Comparison of ENCODE assay signal across 26 cellular contexts in the genomic region with DNA sequence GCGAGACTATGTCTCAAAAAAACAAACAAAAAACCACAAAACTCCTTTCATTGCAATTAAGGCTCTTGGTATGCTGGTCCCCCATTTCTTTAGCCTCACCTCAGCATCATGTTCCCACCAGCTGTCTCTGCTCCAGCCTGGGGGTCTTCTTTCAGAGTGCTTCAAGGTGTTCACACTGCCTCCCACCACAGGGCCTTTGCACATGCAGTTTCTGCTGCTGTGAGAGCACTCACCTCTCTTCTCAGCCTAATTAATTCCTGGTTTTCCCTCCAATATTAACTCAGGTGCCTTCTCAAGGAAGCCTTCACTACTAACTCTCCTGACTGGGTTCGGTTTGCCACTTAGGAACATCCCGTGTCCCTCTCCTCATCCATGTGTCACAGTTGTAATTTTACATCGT. TPM values are rescaled to one million over a fixed set of nuclear protein-coding genes. Genes with fewer than 3 reads are reported as not detected.
DNase-seq lines count a peak whose midpoint lies in the region; ATAC-seq and TF ChIP-seq lines count a peak whose summit lies in the region.
"Had no signal": no experiment of that assay in that cellular context is flagged by ENCODE, and none has a peak within 500 bp of the region (broad histone marks: within the 10 kb centered on the region; RNA-seq: fewer than 3 reads in every experiment).

No MANE protein-coding gene starts in this region.

- H3K4me1 ChIP-seq in HEK293 (ENCODE audit: control insufficient read depth, insufficient read depth, low read length) (no peaks in the 10 kb centered on the region), Karpas-422 (ENCODE audit: low read length) (no peaks in the 10 kb centered on the region)
- H3K4me1 ChIP-seq: Caco-2 had no signal

- CTCF ChIA-PET in HEK293 (lab: Yijun Ruan, JAX): no interaction called here

- H3K4me3 ChIP-seq in HEK293 (ENCODE audit: low read depth, low read length) (no peak overlapping the region), Karpas-422 (ENCODE audit: low read length) (no peak overlapping the region), MG63 (no peak overlapping the region)
- H3K4me3 ChIP-seq: BLaER1, SK-N-MC had no signal

- H3K4me1 Mint-ChIP-seq in activated naive CD8-positive, alpha-beta T cell treated with anti-CD3 and anti-CD28 coated beads, Interleukin-2, amount 10 ng/mL, durations not matched to agents 7 days and 5 days: no peaks in the 10 kb centered on the region
- no peaks in the 10 kb centered on the region for H3K4me1 Mint-ChIP-seq in activated naive CD8-positive, alpha-beta T cell treated with anti-CD3 and anti-CD28 coated beads, Interleukin-2, amount 50 U/mL, for 24 hours
- H3K4me1 Mint-ChIP-seq in immature natural killer cell: peaks cover 3 to 13% of the 10 kb centered on the region in 2 donors
- peaks cover 21% of the 10 kb centered on the region for H3K4me1 Mint-ChIP-seq in stimulated activated effector memory CD8-positive, alpha-beta T cell treated with anti-CD3 and anti-CD28 coated beads, Interleukin-12 subunit alpha, Interleukin-12 subunit beta, amount 100 ng/mL, for 72 hours

- POLR2A ChIA-PET in activated naive CD8-positive, alpha-beta T cell treated with anti-CD3 and anti-CD28 coated beads, Interleukin-2, amount 10 ng/mL, durations not matched to agents 7 days and 5 days (lab: Charles Lee): no interaction called here
- POLR2A ChIA-PET in HEK293 (lab: Yijun Ruan, JAX): no interaction called here

- H3K36me3 ChIP-seq in HEK293 (ENCODE audit: control insufficient read depth in 2 of 2, insufficient read depth in 1 of 2, low read length in 2 of 2) (no peaks in the 10 kb centered on the region), Karpas-422 (ENCODE audit: insufficient read depth, low read length) (no peaks in the 10 kb centered on the region), MG63 (no peaks in the 10 kb centered on the region)

- H3K36me3 Mint-ChIP-seq in activated naive CD8-positive, alpha-beta T cell treated with anti-CD3 and anti-CD28 coated beads, Interleukin-2, amount 10 ng/mL, durations not matched to agents 7 days and 5 days: peaks cover 50% of the 10 kb centered on the region
- peaks cover 36% of the 10 kb centered on the region for H3K36me3 Mint-ChIP-seq in activated naive CD8-positive, alpha-beta T cell treated with anti-CD3 and anti-CD28 coated beads, Interleukin-2, amount 50 U/mL, for 24 hours (ENCODE audit: low read depth)
- peaks cover 25 to 55% (median 30%) of the 10 kb centered on the region in 3 donors for H3K36me3 Mint-ChIP-seq in immature natural killer cell
- peaks cover 97% of the 10 kb centered on the region for H3K36me3 Mint-ChIP-seq in stimulated activated effector memory CD8-positive, alpha-beta T cell treated with anti-CD3 and anti-CD28 coated beads, Interleukin-12 subunit alpha, Interleukin-12 subunit beta, amount 100 ng/mL, for 72 hours

- intact Hi-C loops in head of caudate nucleus (cut with DNase I): no loop called here

- no peak for TF ChIP-seq CTCF in HEK293 (tag by site-specific recombination; IDR thresholded peaks at IDR 0.05)

- H3K9me3 ChIP-seq in HEK293 (ENCODE audit: control insufficient read depth, insufficient read depth, low read depth, low read length): no peaks in the 10 kb centered on the region
- no peaks in the 10 kb centered on the region for H3K9me3 ChIP-seq in Karpas-422 (ENCODE audit: low read length)
- H3K9me3 ChIP-seq in MG63: no peaks in the 10 kb centered on the region
- H3K9me3 ChIP-seq: BLaER1, Caco-2 had no signal

- no peak for DNase-seq in activated naive CD8-positive, alpha-beta T cell treated with anti-CD3 and anti-CD28 coated beads, Interleukin-2, amount 10 ng/mL, durations not matched to agents 7 days and 5 days
- DNase-seq in activated naive CD8-positive, alpha-beta T cell treated with anti-CD3 and anti-CD28 coated beads, Interleukin-2, amount 50 U/mL, for 24 hours: no peak
- no peak for DNase-seq in immature natural killer cell
- no peak for DNase-seq in stimulated activated effector memory CD8-positive, alpha-beta T cell treated with anti-CD3 and anti-CD28 coated beads, Interleukin-12 subunit alpha, Interleukin-12 subunit beta, amount 100 ng/mL, for 72 hours (ENCODE audit: low spot score in 2 of 2)
- no peak for DNase-seq in Karpas-422
- DNase-seq in MG63: no peak
- DNase-seq in head of caudate nucleus: no peak
- DNase-seq: Caco-2; CD4-positive, alpha-beta memory T cell; Kasumi-1; MV-4-11; NCI-H1105; NCI-H1436 treated with DMSO at 0.1 percent for 48 hours; NCI-H1930; NCI-H2107; NCI-H524; NCI-H774; SIG-M5 had no signal

- H3K9me3 Mint-ChIP-seq in activated naive CD8-positive, alpha-beta T cell treated with anti-CD3 and anti-CD28 coated beads, Interleukin-2, amount 10 ng/mL, durations not matched to agents 7 days and 5 days: no peaks in the 10 kb centered on the region
- H3K9me3 Mint-ChIP-seq in activated naive CD8-positive, alpha-beta T cell treated with anti-CD3 and anti-CD28 coated beads, Interleukin-2, amount 50 U/mL, for 24 hours: no peaks in the 10 kb centered on the region
- no peaks in the 10 kb centered on the region for H3K9me3 Mint-ChIP-seq in immature natural killer cell
- no peaks in the 10 kb centered on the region for H3K9me3 Mint-ChIP-seq in stimulated activated effector memory CD8-positive, alpha-beta T cell treated with anti-CD3 and anti-CD28 coated beads, Interleukin-12 subunit alpha, Interleukin-12 subunit beta, amount 100 ng/mL, for 72 hours
- H3K9me3 Mint-ChIP-seq: IgD-negative memory B cell had no signal

- no peak overlapping the region for H3K4me2 ChIP-seq in Karpas-422 (ENCODE audit: low read depth, low read length, poor library complexity, severe bottlenecking)
- H3K4me2 ChIP-seq: BLaER1 had no signal

- H3K79me2 ChIP-seq in Karpas-422 (ENCODE audit: low read length): no peaks in the 10 kb centered on the region

- ATAC-seq in activated naive CD8-positive, alpha-beta T cell treated with anti-CD3 and anti-CD28 coated beads, Interleukin-2, amount 10 ng/mL, durations not matched to agents 7 days and 5 days (ENCODE audit: low read depth): no peak
- no peak for ATAC-seq in activated naive CD8-positive, alpha-beta T cell treated with anti-CD3 and anti-CD28 coated beads, Interleukin-2, amount 50 U/mL, for 24 hours
- no peak for ATAC-seq in stimulated activated effector memory CD8-positive, alpha-beta T cell treated with anti-CD3 and anti-CD28 coated beads, Interleukin-12 subunit alpha, Interleukin-12 subunit beta, amount 100 ng/mL, for 72 hours
- ATAC-seq: HCT116 had no signal

- no peak overlapping the region for H2AFZ ChIP-seq in Karpas-422 (ENCODE audit: low read length)

- H3K27me3 ChIP-seq in Karpas-422 (ENCODE audit: low read length) (no peaks in the 10 kb centered on the region), MG63 (no peaks in the 10 kb centered on the region)
- H3K27me3 ChIP-seq: BLaER1 had no signal

- H3K4me3 Mint-ChIP-seq in activated naive CD8-positive, alpha-beta T cell treated with anti-CD3 and anti-CD28 coated beads, Interleukin-2, amount 10 ng/mL, durations not matched to agents 7 days and 5 days: no peak overlapping the region
- no peak overlapping the region for H3K4me3 Mint-ChIP-seq in activated naive CD8-positive, alpha-beta T cell treated with anti-CD3 and anti-CD28 coated beads, Interleukin-2, amount 50 U/mL, for 24 hours
- H3K4me3 Mint-ChIP-seq in immature natural killer cell: no peak overlapping the region
- H3K4me3 Mint-ChIP-seq in stimulated activated effector memory CD8-positive, alpha-beta T cell treated with anti-CD3 and anti-CD28 coated beads, Interleukin-12 subunit alpha, Interleukin-12 subunit beta, amount 100 ng/mL, for 72 hours: no peak overlapping the region

- H3K9me2 ChIP-seq in Karpas-422 (replicated peaks; ENCODE audit: insufficient read depth, low read length): no peaks in the 10 kb centered on the region

- H3K9ac ChIP-seq in Karpas-422 (ENCODE audit: low read length): no peak overlapping the region
- H3K9ac ChIP-seq: BLaER1 had no signal

- no peak overlapping the region for H3K27ac ChIP-seq in HEK293 (ENCODE audit: extremely low read depth, low read depth, low read length)
- no peak overlapping the region for H3K27ac ChIP-seq in Karpas-422 (ENCODE audit: low read length)
- H3K27ac ChIP-seq: BLaER1, HL-60, SK-N-MC had no signal

- no peaks in the 10 kb centered on the region for H4K20me1 ChIP-seq in Karpas-422 (ENCODE audit: insufficient read depth, low read depth, low read length)
- H4K20me1 ChIP-seq: BLaER1 had no signal

- H3K27ac Mint-ChIP-seq in activated naive CD8-positive, alpha-beta T cell treated with anti-CD3 and anti-CD28 coated beads, Interleukin-2, amount 10 ng/mL, durations not matched to agents 7 days and 5 days: peak overlapping the region; percentile 57
- no peak overlapping the region for H3K27ac Mint-ChIP-seq in activated naive CD8-positive, alpha-beta T cell treated with anti-CD3 and anti-CD28 coated beads, Interleukin-2, amount 50 U/mL, for 24 hours
- peak overlapping the region in 4 of 6 donors; percentile 72 to 77 (median 74) for H3K27ac Mint-ChIP-seq in immature natural killer cell
- H3K27ac Mint-ChIP-seq in stimulated activated effector memory CD8-positive, alpha-beta T cell treated with anti-CD3 and anti-CD28 coated beads, Interleukin-12 subunit alpha, Interleukin-12 subunit beta, amount 100 ng/mL, for 72 hours: peak overlapping the region; percentile 91

- H3K27me3 Mint-ChIP-seq in activated naive CD8-positive, alpha-beta T cell treated with anti-CD3 and anti-CD28 coated beads, Interleukin-2, amount 10 ng/mL, durations not matched to agents 7 days and 5 days: no peaks in the 10 kb centered on the region
- H3K27me3 Mint-ChIP-seq in activated naive CD8-positive, alpha-beta T cell treated with anti-CD3 and anti-CD28 coated beads, Interleukin-2, amount 50 U/mL, for 24 hours: no peaks in the 10 kb centered on the region
- H3K27me3 Mint-ChIP-seq in immature natural killer cell (ENCODE audit: low read depth in 3 of 3): peaks cover 6 to 34% (median 31%) of the 10 kb centered on the region in 3 donors
- H3K27me3 Mint-ChIP-seq: CD4-positive, alpha-beta memory T cell; IgD-negative memory B cell had no signal

TF ChIP-seq in HEK293, 187 proteins besides CTCF, POLR2A, EP300 and RAD21:
- peak; percentile 92 for TF ChIP-seq ZNF623 (tag by site-specific recombination; IDR thresholded peaks at IDR 0.05)
- TF ChIP-seq ZNF777 (tag by site-specific recombination; IDR thresholded peaks at IDR 0.05; ENCODE audit: borderline replicate concordance): no peak
TF ChIP-seq in HEK293: peak in this region for 1.

RNA-seq across cellular contexts. Expression of gene PIK3R6, which starts 15.9 kb away (rescaled TPM):
- 10 to 100 TPM; 15.8 to 18.5 TPM for total RNA-seq in activated naive CD8-positive, alpha-beta T cell treated with anti-CD3 and anti-CD28 coated beads, Interleukin-2, amount 10 ng/mL, durations not matched to agents 7 days and 5 days
- polyA plus RNA-seq in immature natural killer cell: under 1 TPM in 2 of 3 donors, not detected in 1; 0.18 to 0.57 TPM
- not detected in 2 replicates for total RNA-seq in Karpas-422 (2014; rRNA removed; shearing (Covaris generic); ENCODE audit: low replicate concordance)
- total RNA-seq in MG63 (2014; rRNA removed; shearing (Covaris generic); ENCODE audit: low replicate concordance): not detected in 2 replicates
- total RNA-seq: Caco-2, M059J had no signal
- polyA plus RNA-seq: AG04450 had no signal

Comparison
In these comparisons a context has a peak if more than half of its experiments do, and no peak if none do; other contexts are left out.
1. RNA of gene PIK3R6, which starts 15.9 kb away (total RNA-seq): 15.8 to 18.5 TPM in activated naive CD8-positive, alpha-beta T cell treated with anti-CD3 and anti-CD28 coated beads, Interleukin-2, amount 10 ng/mL, durations not matched to agents 7 days and 5 days; not detected in Karpas-422 and not detected in MG63; every median in the first group is over 10 times any median in the second.